2 cellular contexts compared by ENCODE assay signal in genomic region chr21:43609501-43610340, GRCh38.
TF ChIP-seq lines count a peak whose summit lies in the region.

No MANE protein-coding gene starts in this region.

TF ChIP-seq in A549, 52 proteins besides CTCF, POLR2A, EP300 and RAD21 (continued from another document):
- TF ChIP-seq, protein P1, sequence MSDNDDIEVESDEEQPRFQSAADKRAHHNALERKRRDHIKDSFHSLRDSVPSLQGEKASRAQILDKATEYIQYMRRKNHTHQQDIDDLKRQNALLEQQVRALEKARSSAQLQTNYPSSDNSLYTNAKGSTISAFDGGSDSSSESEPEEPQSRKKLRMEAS (IDR thresholded peaks at IDR 0.05) = peak; percentile 86
- TF ChIP-seq, protein P2, sequence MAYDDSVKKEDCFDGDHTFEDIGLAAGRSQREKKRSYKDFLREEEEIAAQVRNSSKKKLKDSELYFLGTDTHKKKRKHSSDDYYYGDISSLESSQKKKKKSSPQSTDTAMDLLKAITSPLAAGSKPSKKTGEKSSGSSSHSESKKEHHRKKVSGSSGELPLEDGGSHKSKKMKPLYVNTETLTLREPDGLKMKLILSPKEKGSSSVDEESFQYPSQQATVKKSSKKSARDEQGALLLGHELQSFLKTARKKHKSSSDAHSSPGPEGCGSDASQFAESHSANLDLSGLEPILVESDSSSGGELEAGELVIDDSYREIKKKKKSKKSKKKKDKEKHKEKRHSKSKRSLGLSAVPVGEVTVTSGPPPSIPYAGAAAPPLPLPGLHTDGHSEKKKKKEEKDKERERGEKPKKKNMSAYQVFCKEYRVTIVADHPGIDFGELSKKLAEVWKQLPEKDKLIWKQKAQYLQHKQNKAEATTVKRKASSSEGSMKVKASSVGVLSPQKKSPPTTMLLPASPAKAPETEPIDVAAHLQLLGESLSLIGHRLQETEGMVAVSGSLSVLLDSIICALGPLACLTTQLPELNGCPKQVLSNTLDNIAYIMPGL (CRISPR knock-in tag; IDR thresholded peaks at IDR 0.05; ENCODE audit: borderline replicate concordance) = no peak
- no peak for TF ChIP-seq SREBF2 (IDR thresholded peaks at IDR 0.05)

TF ChIP-seq in SK-N-SH, 30 proteins besides CTCF, POLR2A, EP300 and RAD21 (continued from another document):
- TF ChIP-seq NFIC (IDR thresholded peaks at IDR 0.05; ENCODE audit: borderline replicate concordance) (peak; percentile 97), NRF1 (IDR thresholded peaks at IDR 0.05; ENCODE audit: low read depth, low read length) (no peak), FOXM1 (IDR thresholded peaks at IDR 0.05; ENCODE audit: low read depth) (no peak), RXRA (IDR thresholded peaks at IDR 0.05; ENCODE audit: borderline replicate concordance, low read depth) (no peak)
- TF ChIP-seq, protein P1 (IDR thresholded peaks at IDR 0.05; ENCODE audit: low read depth) = peak; percentile 87
